Comparison of ENCODE assay signal across 1 cellular context in genomic region chr11:932435-932834, GRCh38.
TF ChIP-seq lines count a peak whose summit lies in the region.

No MANE protein-coding gene starts in this region.

TF ChIP-seq in GM23338, 12 proteins besides CTCF, POLR2A, EP300 and RAD21:
- TF ChIP-seq EZH2 (IDR thresholded peaks at IDR 0.05; ENCODE audit: low read depth, unreplicated experiment) (no peak), CREB1 (CRISPR knock-in tag; IDR thresholded peaks at IDR 0.05; ENCODE audit: low read depth) (no peak), REST (IDR thresholded peaks at IDR 0.05; ENCODE audit: unreplicated experiment) (no peak)
